In the genomic region with DNA sequence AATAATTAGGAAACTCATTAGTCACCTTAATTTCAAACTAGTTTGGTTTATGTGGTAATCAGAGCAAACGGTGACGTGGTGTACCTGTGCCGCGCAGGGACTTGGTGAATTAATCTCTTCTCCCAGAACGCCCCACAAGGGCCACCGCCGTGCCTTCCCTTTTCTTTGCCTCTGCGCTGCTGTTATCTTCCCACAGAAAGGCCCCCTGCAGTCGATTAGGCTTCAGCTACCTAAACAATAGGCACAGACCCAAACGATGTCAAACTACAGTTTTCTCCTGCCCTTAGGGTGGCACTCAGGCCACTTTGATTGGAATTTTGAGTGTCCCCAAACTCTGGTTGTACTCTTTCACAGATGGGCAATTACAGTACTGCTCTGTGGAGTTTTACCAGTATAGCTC, we compare ENCODE assay signal across 27 cellular contexts.
A peak's percentile ranks its signal among the peaks of the same experiment; 100 is the strongest.
DNase-seq lines count a peak whose midpoint lies in the region; ATAC-seq, FAIRE-seq and TF ChIP-seq lines count a peak whose summit lies in the region.
"Had no signal": no experiment of that assay in that cellular context is flagged by ENCODE, and none has a peak within 500 bp of the region (broad histone marks: within the 10 kb centered on the region; RNA-seq: fewer than 3 reads in every experiment).

No MANE protein-coding gene starts in this region.

- H3K4me3 ChIP-seq in BE2C (ENCODE audit: low read depth, low read length) = no peak overlapping the region
- no peak overlapping the region for H3K4me3 ChIP-seq in K562
- no peak overlapping the region for H3K4me3 ChIP-seq in mesendoderm (ENCODE audit: low read length)
- no peak overlapping the region for H3K4me3 ChIP-seq in transverse colon
- H3K4me3 ChIP-seq: heart left ventricle had no signal

- FAIRE-seq in K562 (lab: Jason Lieb, UNC) = no peak
- FAIRE-seq: A204.1, HTR-8/SVneo had no signal

- no TSS peak for BruUV-seq in K562 (replicated peaks; lab: Mats Ljungman, UMichigan)

- no peak overlapping the region for H2BK15ac ChIP-seq in mesendoderm (replicated peaks; ENCODE audit: low read depth)

- H2BK5ac ChIP-seq in mesendoderm (ENCODE audit: low read length) = no peak overlapping the region

- no peaks in the 10 kb centered on the region for H3K9me3 Mint-ChIP-seq in activated T-cell treated with anti-CD3 and anti-CD28 coated beads, Interleukin-2, amount 50 U/mL, for 72 hours
- H3K9me3 Mint-ChIP-seq: activated CD4-positive, alpha-beta memory T cell treated with anti-CD3 and anti-CD28 coated beads for 36 hours; activated naive CD8-positive, alpha-beta T cell treated with anti-CD3 and anti-CD28 coated beads, Interleukin-2, amount 10 ng/mL, durations not matched to agents 7 days and 5 days; memory B cell; naive B cell had no signal

- intact Hi-C loops in K562 (cut with micrococcal nuclease) = no loop called here
- intact Hi-C loops in transverse colon (cut with DNase I; ENCODE audit: low total_unique reads) = no loop called here

- in situ Hi-C loops in K562 (cut with MboI) = no loop called here
- in situ Hi-C loops in transverse colon (cut with MboI; ENCODE audit: low pct_ligation_motif_present in 1 of 4, low pct_unique_long_range_greater_than_20kb in 1 of 4, low sequenced_read_pairs in 3 of 4) = no loop called here

- H3K79me2 ChIP-seq in K562 (ENCODE audit: control insufficient read depth, insufficient read depth, low read length) = no peaks in the 10 kb centered on the region
- H3K79me2 ChIP-seq in mesendoderm (ENCODE audit: control insufficient read depth, insufficient read depth, low read length) = no peaks in the 10 kb centered on the region
- H3K79me2 ChIP-seq: parathyroid adenoma had no signal

- no peak overlapping the region for H2AFZ ChIP-seq in K562 (ENCODE audit: low read depth, low read length)
- H2AFZ ChIP-seq: parathyroid adenoma had no signal

- no peak overlapping the region for H3K18ac ChIP-seq in mesendoderm (ENCODE audit: low read length)

- H3K4me1 ChIP-seq in BE2C (peaks cover 10% of the 10 kb centered on the region), K562 (replicated peaks in 1 of 2; ENCODE audit: control insufficient read depth in 2 of 2, insufficient read depth in 2 of 2, low read length in 2 of 2) (no peaks in the 10 kb centered on the region; a peak in 1 of 5 replicates), mesendoderm (ENCODE audit: control insufficient read depth, low read depth, low read length) (no peaks in the 10 kb centered on the region), transverse colon (no peaks in the 10 kb centered on the region)
- H3K4me1 ChIP-seq: heart left ventricle, parathyroid adenoma had no signal

- H2BK120ac ChIP-seq in mesendoderm (ENCODE audit: low read depth, low read length) = no peak overlapping the region

- POLR2A ChIA-PET in K562 (lab: Yijun Ruan, JAX) = interaction anchor here (0.6 kb wide), 1 partner anchor 91 kb away, joined by 3 read pairs; no protein-coding TSS in a partner anchor

- ATAC-seq in K562 = peak; percentile 56; the same call in 2 of the 3 replicates
- ATAC-seq in activated T-cell treated with anti-CD3 and anti-CD28 coated beads, Interleukin-2, amount 50 U/mL, for 72 hours (replicated peaks in 1 of 2) = no peak
- ATAC-seq: activated CD4-positive, CD25-positive, alpha-beta regulatory T cell treated with anti-CD3 and anti-CD28 coated beads, Interleukin-2, amount 50 U/mL, for 24 hours; heart left ventricle had no signal

- H2AK5ac ChIP-seq in mesendoderm (ENCODE audit: low read length) = no peak overlapping the region

- H3K4ac ChIP-seq in mesendoderm (ENCODE audit: low read depth, low read length) = no peak overlapping the region

- no peaks in the 10 kb centered on the region for H3K27me3 ChIP-seq in BE2C
- H3K27me3 ChIP-seq in K562 (ENCODE audit: control insufficient read depth in 2 of 2, insufficient read depth in 2 of 2, low read length in 2 of 2) = no peaks in the 10 kb centered on the region
- no peaks in the 10 kb centered on the region for H3K27me3 ChIP-seq in mesendoderm (ENCODE audit: insufficient read depth, low read length, poor library complexity)
- H3K27me3 ChIP-seq in transverse colon = no peaks in the 10 kb centered on the region
- H3K27me3 ChIP-seq: heart left ventricle had no signal

- TF ChIP-seq EP300 in K562 (IDR thresholded peaks at IDR 0.05; ENCODE audit: low read length) = no peak
- TF ChIP-seq EP300 in transverse colon (IDR thresholded peaks at IDR 0.05; ENCODE audit: low read depth) = no peak

- TF ChIP-seq POLR2A in K562 (conservative IDR thresholded peaks at IDR 0.05) = no peak
- TF ChIP-seq POLR2A in transverse colon (IDR thresholded peaks at IDR 0.05) = no peak

- peaks cover 14% of the 10 kb centered on the region for H3K4me1 Mint-ChIP-seq in activated T-cell treated with anti-CD3 and anti-CD28 coated beads, Interleukin-2, amount 50 U/mL, for 72 hours (ENCODE audit: low read depth)
- H3K4me1 Mint-ChIP-seq: memory B cell, naive B cell had no signal

- no peaks in the 10 kb centered on the region for H3K9me1 ChIP-seq in K562 (ENCODE audit: control insufficient read depth, insufficient read depth, low read length)

- H3K9ac ChIP-seq in K562 (ENCODE audit: insufficient read depth in 1 of 2, low read depth in 2 of 2, low read length in 2 of 2) (no peak overlapping the region), mesendoderm (ENCODE audit: low read length) (no peak overlapping the region)
- H3K9ac ChIP-seq: KMS-11, parathyroid adenoma had no signal

- CTCF ChIA-PET in K562 (lab: Yijun Ruan, JAX; ENCODE audit: low intra/inter-chr PET ratio) = no interaction called here

- no peak overlapping the region for H3K4me3 Mint-ChIP-seq in activated T-cell treated with anti-CD3 and anti-CD28 coated beads, Interleukin-2, amount 50 U/mL, for 72 hours
- H3K4me3 Mint-ChIP-seq: activated CD4-positive, alpha-beta memory T cell treated with anti-CD3 and anti-CD28 coated beads for 36 hours; activated naive CD8-positive, alpha-beta T cell treated with anti-CD3 and anti-CD28 coated beads, Interleukin-2, amount 10 ng/mL, durations not matched to agents 7 days and 5 days; memory B cell; naive B cell had no signal

- H3K27ac Mint-ChIP-seq in activated T-cell treated with anti-CD3 and anti-CD28 coated beads, Interleukin-2, amount 50 U/mL, for 72 hours = no peak overlapping the region
- H3K27ac Mint-ChIP-seq: activated CD4-positive, alpha-beta memory T cell treated with anti-CD3 and anti-CD28 coated beads for 36 hours; activated naive CD8-positive, alpha-beta T cell treated with anti-CD3 and anti-CD28 coated beads, Interleukin-2, amount 10 ng/mL, durations not matched to agents 7 days and 5 days; memory B cell had no signal

- no peak overlapping the region for H4K5ac ChIP-seq in mesendoderm (ENCODE audit: low read length)

- H4K20me1 ChIP-seq in K562 (replicated peaks; ENCODE audit: control insufficient read depth, insufficient read depth, low read length) = no peaks in the 10 kb centered on the region

- no peak for DNase-seq in BE2C
- peak; percentile 58 for DNase-seq in NCI-H146 treated with DMSO at 0.1 percent for 48 hours (lab: John Stamatoyannopoulos, UW; ENCODE audit: unreplicated experiment)
- DNase-seq in K562 (ENCODE audit: extremely low read depth in 1 of 4, low spot score in 3 of 4) = peak in 1 of 4 experiments; percentile 14
- peak; percentile 73 for DNase-seq in mesendoderm
- no peak for DNase-seq in NCI-H1694 (lab: John Stamatoyannopoulos, UW)
- no peak for DNase-seq in transverse colon
- DNase-seq in central memory CD4-positive, alpha-beta T cell = no peak
- no peak for DNase-seq in activated T-cell treated with anti-CD3 and anti-CD28 coated beads, Interleukin-2, amount 50 U/mL, for 72 hours
- DNase-seq: activated CD4-positive, alpha-beta memory T cell treated with anti-CD3 and anti-CD28 coated beads for 36 hours; activated effector memory CD4-positive, alpha-beta T cell treated with Interleukin-2 at 50 U/mL for 16 hours; activated naive CD8-positive, alpha-beta T cell treated with anti-CD3 and anti-CD28 coated beads, Interleukin-2, amount 10 ng/mL, durations not matched to agents 7 days and 5 days; effector CD8-positive, alpha-beta T cell; erythroblast; heart left ventricle; naive B cell; NCI-H1436 treated with DMSO at 0.1 percent for 48 hours; NCI-H226; NCI-H82; stimulated activated CD8-positive, alpha-beta memory T cell treated with anti-CD3 and anti-CD28 coated beads, Interleukin-4, amount 100 ng/mL, for 48 hours; T-helper 9 cell; trophoblast cell had no signal

- TF ChIP-seq CTCF in BE2C (IDR thresholded peaks at IDR 0.05; ENCODE audit: low read depth, low read length) = 0 out of 2 replicates have a peak, but pooled peaks have one; percentile 3
- no peak for TF ChIP-seq CTCF in K562 (IDR thresholded peaks at IDR 0.05 in 2 of 3, conservative IDR thresholded peaks at IDR 0.05 in 1 of 3; ENCODE audit: insufficient read depth in 2 of 3, low read depth in 1 of 3, low read length in 3 of 3)
- no peak for TF ChIP-seq CTCF in transverse colon (IDR thresholded peaks at IDR 0.05)

- no peaks in the 10 kb centered on the region for H3K79me1 ChIP-seq in mesendoderm (ENCODE audit: low read length)

- H3K9me3 ChIP-seq in BE2C (no peaks in the 10 kb centered on the region), K562 (replicated peaks; ENCODE audit: control insufficient read depth, insufficient read depth, low read depth, low read length) (no peaks in the 10 kb centered on the region), transverse colon (no peaks in the 10 kb centered on the region)
- H3K9me3 ChIP-seq: heart left ventricle had no signal

- H3K56ac ChIP-seq in mesendoderm (ENCODE audit: low read length) = no peak overlapping the region

- H3K27ac ChIP-seq in K562 (ENCODE audit: extremely low read depth, low read depth, low read length) (no peak overlapping the region), mesendoderm (ENCODE audit: low read depth, low read length) (no peak overlapping the region), transverse colon (no peak overlapping the region)
- H3K27ac ChIP-seq: heart left ventricle, KMS-11, parathyroid adenoma had no signal

- H4K8ac ChIP-seq in mesendoderm (ENCODE audit: low read depth, low read length) = no peak overlapping the region

- WGBS in K562 (ENCODE audit: insufficient coverage, low coverage, missing lambda C conversion rate) = 3% methylated on average over 6 of the region's 10 CpGs
- no CpG with 5 or more reads among the region's 10 CpGs for WGBS in mesendoderm (ENCODE audit: extremely low coverage, insufficient coverage, low lambda C conversion rate)
- WGBS in transverse colon (ENCODE audit: low coverage in 1 of 2), 2 donors = 90 to 98% methylated on average over 5 to 10 of the region's 10 CpGs

- peak in 1 of 2 experiments; percentile 10; a peak in 1 of 4 replicates for TF ChIP-seq RAD21 in K562 (CRISPR knock-in tag; conservative IDR thresholded peaks at IDR 0.05 in 1 of 2, IDR thresholded peaks at IDR 0.05 in 1 of 2)

- H3K4me2 ChIP-seq in K562 (ENCODE audit: insufficient read depth, low read length) (no peak overlapping the region), mesendoderm (ENCODE audit: low read length) (no peak overlapping the region)
- H3K4me2 ChIP-seq: KMS-11 had no signal

- H3K27me3 Mint-ChIP-seq in activated T-cell treated with anti-CD3 and anti-CD28 coated beads, Interleukin-2, amount 50 U/mL, for 72 hours (ENCODE audit: low read depth) = no peaks in the 10 kb centered on the region
- H3K27me3 Mint-ChIP-seq: activated CD4-positive, alpha-beta memory T cell treated with anti-CD3 and anti-CD28 coated beads for 36 hours; activated naive CD8-positive, alpha-beta T cell treated with anti-CD3 and anti-CD28 coated beads, Interleukin-2, amount 10 ng/mL, durations not matched to agents 7 days and 5 days; memory B cell; naive B cell had no signal

- no peak overlapping the region for H3K23ac ChIP-seq in mesendoderm (ENCODE audit: low read length)

- H3K36me3 ChIP-seq in BE2C (no peaks in the 10 kb centered on the region), K562 (ENCODE audit: control insufficient read depth, insufficient read depth, low read length) (no peaks in the 10 kb centered on the region), mesendoderm (ENCODE audit: control insufficient read depth, insufficient read depth, low read length) (no peaks in the 10 kb centered on the region), transverse colon (no peaks in the 10 kb centered on the region)
- H3K36me3 ChIP-seq: heart left ventricle had no signal

- no peaks in the 10 kb centered on the region for H3K36me3 Mint-ChIP-seq in activated T-cell treated with anti-CD3 and anti-CD28 coated beads, Interleukin-2, amount 50 U/mL, for 72 hours (ENCODE audit: insufficient read depth in 2 of 2)
- H3K36me3 Mint-ChIP-seq: activated CD4-positive, alpha-beta memory T cell treated with anti-CD3 and anti-CD28 coated beads for 36 hours; activated naive CD8-positive, alpha-beta T cell treated with anti-CD3 and anti-CD28 coated beads, Interleukin-2, amount 10 ng/mL, durations not matched to agents 7 days and 5 days; naive B cell had no signal

Comparison
In these comparisons a context has a peak if more than half of its experiments do, and no peak if none do; other contexts are left out.
1. DNase-seq: peak in NCI-H146 treated with DMSO at 0.1 percent for 48 hours (single experiment) and mesendoderm (single experiment); none in BE2C (single experiment), NCI-H1694 (single experiment), transverse colon (single experiment), central memory CD4-positive, alpha-beta T cell (single experiment) and activated T-cell treated with anti-CD3 and anti-CD28 coated beads, Interleukin-2, amount 50 U/mL, for 72 hours (0 of 2).